ENCODE assay signal across 13 cellular contexts in genomic region chr12:107580750-107581529, GRCh38.
DNase-seq lines count a peak whose midpoint lies in the region; ATAC-seq lines count a peak whose summit lies in the region.
"Had no signal": no experiment of that assay in that cellular context is flagged by ENCODE, and none has a peak within 500 bp of the region (broad histone marks: within the 10 kb centered on the region; RNA-seq: fewer than 3 reads in every experiment).

No MANE protein-coding gene starts in this region.

- DNase-seq in HPDE6-E6E7 (ENCODE audit: extremely low spot score) (peak; percentile 23), ecto neural progenitor cell (ENCODE audit: low spot score) (peak; percentile 73), islet precursor cell (peak; percentile 78), skeletal muscle cell (ENCODE audit: low read depth) (no peak), NCI-H510A treated with DMSO at 0.1 percent for 48 hours (lab: John Stamatoyannopoulos, UW) (no peak), substantia nigra (lab: John Stamatoyannopoulos, UW) (no peak)
- no peak for DNase-seq in activated naive CD4-positive, alpha-beta T cell treated with Interleukin-2 at 50 U/mL for 16 hours
- DNase-seq: activated naive CD8-positive, alpha-beta T cell treated with anti-CD3 and anti-CD28 coated beads, Interleukin-2, amount 50 U/mL, for 24 hours; COR-L47; stimulated activated CD4-positive, alpha-beta T cell treated with anti-CD3 and anti-CD28 coated beads, Interleukin-12 subunit alpha, Interleukin-12 subunit beta, amount 100 ng/mL, for 4 hours; T-helper 17 cell had no signal

- no peak for ATAC-seq in GM21381 (IDR thresholded peaks at IDR 0.05; ENCODE audit: unreplicated experiment)
- ATAC-seq: activated naive CD8-positive, alpha-beta T cell treated with anti-CD3 and anti-CD28 coated beads, Interleukin-2, amount 50 U/mL, for 24 hours; T-helper 17 cell had no signal

- peak overlapping the region; percentile 31 for H3K4me3 ChIP-seq in skeletal muscle cell (ENCODE audit: low read depth, low read length)

- no peak overlapping the region for H3K27ac ChIP-seq in substantia nigra (ENCODE audit: low read depth, low read length, poor library complexity, severe bottlenecking)
- H3K27ac ChIP-seq: epithelial cell of prostate had no signal

Comparison
In these comparisons a context has a peak if more than half of its experiments do, and no peak if none do; other contexts are left out.
1. DNase-seq: peak in HPDE6-E6E7 (single experiment), ecto neural progenitor cell (single experiment) and islet precursor cell (single experiment); none in skeletal muscle cell (single experiment), NCI-H510A treated with DMSO at 0.1 percent for 48 hours (single experiment), substantia nigra (0 of 49) and activated naive CD4-positive, alpha-beta T cell treated with Interleukin-2 at 50 U/mL for 16 hours (single experiment).